Comparison of ENCODE assay signal across 20 cellular contexts in the genomic region with DNA sequence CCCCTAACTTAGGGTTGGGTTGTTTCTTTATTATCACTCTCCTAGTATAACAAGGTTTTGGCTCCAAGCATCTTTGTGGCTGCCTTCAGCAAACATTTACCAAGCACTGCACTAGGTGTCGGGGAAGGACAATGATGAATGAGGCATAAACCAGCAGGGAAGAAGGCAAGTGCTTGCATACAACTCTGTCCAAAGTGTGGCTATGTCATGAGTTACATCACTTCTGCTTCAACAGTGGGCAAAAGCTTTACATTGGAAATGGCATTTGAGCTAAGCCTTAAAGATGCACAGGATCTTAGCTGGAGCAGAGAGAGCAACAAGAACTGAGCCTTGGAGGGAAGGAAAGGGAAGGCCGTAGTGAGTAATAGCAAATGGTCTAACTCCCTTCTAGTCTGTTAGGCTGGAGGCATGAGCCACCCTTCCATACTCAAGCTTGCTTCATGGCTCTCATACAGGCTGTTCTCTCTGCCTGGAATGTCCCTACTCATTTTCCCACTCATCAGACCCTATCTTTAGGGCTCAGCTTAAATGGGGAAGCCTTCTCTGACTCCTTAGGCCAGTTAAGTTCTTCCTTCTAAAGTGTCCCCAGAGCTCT.
DNase-seq lines count a peak whose midpoint lies in the region; ATAC-seq, FAIRE-seq and TF ChIP-seq lines count a peak whose summit lies in the region.
"Had no signal": no experiment of that assay in that cellular context is flagged by ENCODE, and none has a peak within 500 bp of the region (broad histone marks: within the 10 kb centered on the region; RNA-seq: fewer than 3 reads in every experiment).

No MANE protein-coding gene starts in this region.

- H3K4me1 ChIP-seq in endodermal cell (ENCODE audit: control insufficient read depth, insufficient read depth, low read length): peaks cover 18% of the 10 kb centered on the region
- no peaks in the 10 kb centered on the region for H3K4me1 ChIP-seq in pancreas
- H3K4me1 ChIP-seq: A549 had no signal

- WGBS in endodermal cell (ENCODE audit: insufficient coverage in 1 of 2, insufficient read length in 1 of 2), 2 experiments: 69 to 81% methylated on average over 1 to 2 of the region's 2 CpGs
- WGBS in pancreas, 2 donors: 77 to 83% methylated on average over 2 of the region's 2 CpGs

- H3K9me3 ChIP-seq in endodermal cell (ENCODE audit: control insufficient read depth, low read length): no peaks in the 10 kb centered on the region
- no peaks in the 10 kb centered on the region for H3K9me3 ChIP-seq in pancreas
- H3K9me3 ChIP-seq: A549, esophagus squamous epithelium, upper lobe of left lung had no signal

- peak overlapping the region; percentile 23 for H3K27ac Mint-ChIP-seq in endodermal cell
- H3K27ac Mint-ChIP-seq: activated CD8-positive, alpha-beta T cell treated with anti-CD3 and anti-CD28 coated beads, Interleukin-2, amount 10 ng/mL, durations not matched to agents 7 days and 5 days; activated naive CD8-positive, alpha-beta T cell treated with anti-CD3 and anti-CD28 coated beads for 36 hours; immature natural killer cell; natural killer cell treated with Interleukin-12 subunit alpha and Interleukin-12 subunit beta and Interleukin-15 and Interleukin-18, amount 100 ng/mL, for 72 hours; stimulated activated naive B cell treated with anti-CD40 and anti-IgM and Interleukin-4, amounts not matched to agents 10 μg/mL and 1 μg/mL and 100 μg/mL, for 72 hours had no signal

- DNase-seq in NCI-H2029 treated with DMSO at 0.1 percent for 48 hours (lab: John Stamatoyannopoulos, UW) (peak; percentile 5), NCI-H2029 (lab: John Stamatoyannopoulos, UW) (no peak), NCI-H69 (lab: John Stamatoyannopoulos, UW) (peak; percentile 92), endodermal cell (peak; percentile 59), pancreas (no peak)
- no peak for DNase-seq in activated T-cell treated with anti-CD3 and anti-CD28 coated beads, Interleukin-2, amount 50 U/mL, for 4 hours
- no peak for DNase-seq in central memory CD4-positive, alpha-beta T cell
- DNase-seq: activated CD8-positive, alpha-beta T cell treated with anti-CD3 and anti-CD28 coated beads, Interleukin-2, amount 10 ng/mL, durations not matched to agents 7 days and 5 days; activated naive CD8-positive, alpha-beta T cell treated with anti-CD3 and anti-CD28 coated beads for 36 hours; esophagus squamous epithelium; immature natural killer cell; NK-92 treated with Interleukin-12 subunit alpha and Interleukin-12 subunit beta, amount 100 ng/mL, for 24 hours; RPMI8226; stimulated activated naive B cell treated with anti-CD40 and anti-IgM and Interleukin-4, amounts not matched to agents 10 μg/mL and 1 μg/mL and 100 μg/mL, for 72 hours; SW 1271; upper lobe of left lung had no signal

- peaks cover 77% of the 10 kb centered on the region for H3K4me1 Mint-ChIP-seq in endodermal cell
- H3K4me1 Mint-ChIP-seq in activated T-cell treated with anti-CD3 and anti-CD28 coated beads, Interleukin-2, amount 50 U/mL, for 4 hours (ENCODE audit: low read depth): peaks cover 5% of the 10 kb centered on the region

- H3K9me3 Mint-ChIP-seq in endodermal cell: no peaks in the 10 kb centered on the region
- no peaks in the 10 kb centered on the region for H3K9me3 Mint-ChIP-seq in activated T-cell treated with anti-CD3 and anti-CD28 coated beads, Interleukin-2, amount 50 U/mL, for 4 hours
- H3K9me3 Mint-ChIP-seq: activated naive CD8-positive, alpha-beta T cell treated with anti-CD3 and anti-CD28 coated beads for 36 hours; immature natural killer cell; natural killer cell treated with Interleukin-12 subunit alpha and Interleukin-12 subunit beta and Interleukin-15 and Interleukin-18, amount 100 ng/mL, for 72 hours; stimulated activated naive B cell treated with anti-CD40 and anti-IgM and Interleukin-4, amounts not matched to agents 10 μg/mL and 1 μg/mL and 100 μg/mL, for 72 hours had no signal

- no peak for ATAC-seq in activated T-cell treated with anti-CD3 and anti-CD28 coated beads, Interleukin-2, amount 50 U/mL, for 4 hours
- ATAC-seq in pancreas: no peak
- ATAC-seq: A549; activated CD8-positive, alpha-beta T cell treated with anti-CD3 and anti-CD28 coated beads, Interleukin-2, amount 10 ng/mL, durations not matched to agents 7 days and 5 days; stimulated activated naive B cell treated with anti-CD40 and anti-IgM and Interleukin-4, amounts not matched to agents 10 μg/mL and 1 μg/mL and 100 μg/mL, for 72 hours had no signal

- peaks cover 36% of the 10 kb centered on the region for H3K36me3 Mint-ChIP-seq in endodermal cell (ENCODE audit: low read depth)
- peaks cover 28% of the 10 kb centered on the region for H3K36me3 Mint-ChIP-seq in activated T-cell treated with anti-CD3 and anti-CD28 coated beads, Interleukin-2, amount 50 U/mL, for 4 hours (ENCODE audit: insufficient read depth)

- TF ChIP-seq CTCF in endodermal cell (conservative IDR thresholded peaks at IDR 0.05) (no peak), pancreas (IDR thresholded peaks at IDR 0.05) (no peak)

- intact Hi-C loops in pancreas (cut with DNase I): no loop called here

- H3K27me3 ChIP-seq in endodermal cell (ENCODE audit: control insufficient read depth, insufficient read depth, low read length, poor library complexity, severe bottlenecking) (no peaks in the 10 kb centered on the region), pancreas (no peaks in the 10 kb centered on the region)
- H3K27me3 ChIP-seq: esophagus squamous epithelium, upper lobe of left lung had no signal

- no peak overlapping the region for H3K9ac ChIP-seq in endodermal cell (ENCODE audit: extremely low read depth, low read length, poor library complexity, severe bottlenecking)

- H3K4me3 ChIP-seq in endodermal cell (ENCODE audit: low read length) (peak overlapping the region; percentile 14), pancreas (no peak overlapping the region)
- H3K4me3 ChIP-seq: A549, esophagus squamous epithelium, upper lobe of left lung had no signal

- no peak overlapping the region for H3K4me3 Mint-ChIP-seq in endodermal cell
- H3K4me3 Mint-ChIP-seq in activated T-cell treated with anti-CD3 and anti-CD28 coated beads, Interleukin-2, amount 50 U/mL, for 4 hours: no peak overlapping the region
- H3K4me3 Mint-ChIP-seq: activated CD8-positive, alpha-beta T cell treated with anti-CD3 and anti-CD28 coated beads, Interleukin-2, amount 10 ng/mL, durations not matched to agents 7 days and 5 days; activated naive CD8-positive, alpha-beta T cell treated with anti-CD3 and anti-CD28 coated beads for 36 hours; immature natural killer cell; natural killer cell treated with Interleukin-12 subunit alpha and Interleukin-12 subunit beta and Interleukin-15 and Interleukin-18, amount 100 ng/mL, for 72 hours; stimulated activated naive B cell treated with anti-CD40 and anti-IgM and Interleukin-4, amounts not matched to agents 10 μg/mL and 1 μg/mL and 100 μg/mL, for 72 hours had no signal

- H3K27ac ChIP-seq in endodermal cell (ENCODE audit: low read depth, low read length) (peak overlapping the region; percentile 95), temporal lobe (ENCODE audit: low read depth, low read length) (peak overlapping the region; percentile 4), pancreas (no peak overlapping the region)
- H3K27ac ChIP-seq: A549, esophagus squamous epithelium, upper lobe of left lung had no signal

- H3K36me3 ChIP-seq in endodermal cell (ENCODE audit: control insufficient read depth, insufficient read depth, low read length) (peaks cover 4% of the 10 kb centered on the region), pancreas (no peaks in the 10 kb centered on the region)

- no peak for FAIRE-seq in pancreas (lab: Jason Lieb, UNC)
- FAIRE-seq: A549, GM19239 had no signal

- no peaks in the 10 kb centered on the region for H3K27me3 Mint-ChIP-seq in endodermal cell (ENCODE audit: insufficient read depth)
- no peaks in the 10 kb centered on the region for H3K27me3 Mint-ChIP-seq in activated T-cell treated with anti-CD3 and anti-CD28 coated beads, Interleukin-2, amount 50 U/mL, for 4 hours (ENCODE audit: low read depth)
- H3K27me3 Mint-ChIP-seq: activated naive CD8-positive, alpha-beta T cell treated with anti-CD3 and anti-CD28 coated beads for 36 hours; natural killer cell treated with Interleukin-12 subunit alpha and Interleukin-12 subunit beta and Interleukin-15 and Interleukin-18, amount 100 ng/mL, for 72 hours; stimulated activated naive B cell treated with anti-CD40 and anti-IgM and Interleukin-4, amounts not matched to agents 10 μg/mL and 1 μg/mL and 100 μg/mL, for 72 hours had no signal

Comparison
In these comparisons a context has a peak if more than half of its experiments do, and no peak if none do; other contexts are left out.
1. DNase-seq: peak in NCI-H2029 treated with DMSO at 0.1 percent for 48 hours (single experiment), NCI-H69 (single experiment) and endodermal cell (single experiment); none in NCI-H2029 (single experiment), activated T-cell treated with anti-CD3 and anti-CD28 coated beads, Interleukin-2, amount 50 U/mL, for 4 hours (single experiment), pancreas (0 of 6) and central memory CD4-positive, alpha-beta T cell (single experiment).
2. H3K27ac ChIP-seq: peak in endodermal cell (single experiment) and temporal lobe (single experiment); none in pancreas (0 of 4).